Comparison of ENCODE assay signal across 12 cellular contexts in the genomic region with DNA sequence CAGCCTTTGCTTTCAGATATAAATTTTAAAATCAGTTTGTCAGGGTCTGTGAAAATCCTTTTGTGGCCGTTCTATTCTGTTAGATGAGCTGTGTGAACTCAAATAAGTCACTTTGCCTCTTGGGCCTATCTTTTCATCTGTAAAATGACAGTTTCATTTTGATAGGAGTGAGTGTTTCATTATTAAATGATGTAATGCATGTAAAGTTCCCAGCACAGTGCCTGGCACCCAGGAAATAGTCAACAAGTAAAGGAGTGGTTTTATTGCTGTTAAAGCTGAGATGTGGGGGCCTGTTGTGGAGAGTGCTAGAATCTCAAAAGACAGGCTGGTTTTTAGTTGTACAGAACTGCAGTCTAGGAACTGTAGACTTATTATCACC.
DNase-seq lines count a peak whose midpoint lies in the region; ATAC-seq and TF ChIP-seq lines count a peak whose summit lies in the region.
"Had no signal": no experiment of that assay in that cellular context is flagged by ENCODE, and none has a peak within 500 bp of the region (broad histone marks: within the 10 kb centered on the region; RNA-seq: fewer than 3 reads in every experiment).

No MANE protein-coding gene starts in this region.

- H3K36me3 ChIP-seq in CD8-positive, alpha-beta T cell (ENCODE audit: insufficient read depth, low read length), result no peaks in the 10 kb centered on the region
- no peaks in the 10 kb centered on the region for H3K36me3 ChIP-seq in H7 (replicated peaks; ENCODE audit: control insufficient read depth, insufficient read depth, low read length)
- H3K36me3 ChIP-seq: BLaER1 treated with 17β-estradiol and CSF1 and Interleukin-3, amounts not matched to agents 10 nM and 100 nM; SJSA1 had no signal

- H3K4me3 Mint-ChIP-seq in CD8-positive, alpha-beta T cell, result peak overlapping the region; percentile 60
- H3K4me3 Mint-ChIP-seq in activated naive CD8-positive, alpha-beta T cell treated with anti-CD3 and anti-CD28 coated beads, Interleukin-2, amount 50 U/mL, for 24 hours, result peak overlapping the region; percentile 62

- H3K27ac ChIP-seq in CD8-positive, alpha-beta T cell (ENCODE audit: low read depth, low read length), result peak overlapping the region; percentile 47
- H3K27ac ChIP-seq: BLaER1 treated with 17β-estradiol and CSF1 and Interleukin-3, amounts not matched to agents 10 nM and 100 nM; SJSA1; VCaP had no signal

- POLR2A ChIA-PET in CD8-positive, alpha-beta T cell (lab: Charles Lee), result interaction anchor here (1.8 to 2.0 kb wide), 2 partner anchors 13 to 20 kb away, joined by 4 to 6 read pairs; no protein-coding TSS in a partner anchor

- peaks cover 3% of the 10 kb centered on the region for H3K9me3 Mint-ChIP-seq in CD8-positive, alpha-beta T cell
- H3K9me3 Mint-ChIP-seq in activated naive CD8-positive, alpha-beta T cell treated with anti-CD3 and anti-CD28 coated beads, Interleukin-2, amount 50 U/mL, for 24 hours, result no peaks in the 10 kb centered on the region

- TF ChIP-seq CTCF in CD8-positive, alpha-beta T cell (IDR thresholded peaks at IDR 0.05), result no peak

- H3K4me1 Mint-ChIP-seq in CD8-positive, alpha-beta T cell (ENCODE audit: low read depth), result peaks cover 65% of the 10 kb centered on the region
- H3K4me1 Mint-ChIP-seq in activated naive CD8-positive, alpha-beta T cell treated with anti-CD3 and anti-CD28 coated beads, Interleukin-2, amount 50 U/mL, for 24 hours, result peaks cover 59% of the 10 kb centered on the region

- H3K27me3 ChIP-seq in CD8-positive, alpha-beta T cell (ENCODE audit: insufficient read depth, low read length), result no peaks in the 10 kb centered on the region
- H3K27me3 ChIP-seq in H7 (ENCODE audit: control insufficient read depth, insufficient read depth, low read length), result peaks cover 55% of the 10 kb centered on the region
- H3K27me3 ChIP-seq: BLaER1 treated with 17β-estradiol and CSF1 and Interleukin-3, amounts not matched to agents 10 nM and 100 nM; SJSA1 had no signal

- intact Hi-C loops in CD8-positive, alpha-beta T cell (cut with DNase I, micrococcal nuclease), result loop anchor here in 1 of 2 experiments (5.0 kb wide), 1 partner anchor 38 kb away; no protein-coding TSS in a partner anchor

- CTCF ChIA-PET in CD8-positive, alpha-beta T cell (lab: Charles Lee), result interaction anchor here (0.6 to 1.1 kb wide), 3 partner anchors 16 to 158 kb away, joined by 3 to 4 read pairs (median 3); no protein-coding TSS in a partner anchor

- peak overlapping the region; percentile 92 for H3K27ac Mint-ChIP-seq in CD8-positive, alpha-beta T cell
- H3K27ac Mint-ChIP-seq in activated naive CD8-positive, alpha-beta T cell treated with anti-CD3 and anti-CD28 coated beads, Interleukin-2, amount 50 U/mL, for 24 hours, result peak overlapping the region; percentile 88

- H3K27me3 Mint-ChIP-seq in CD8-positive, alpha-beta T cell (ENCODE audit: low read depth), result no peaks in the 10 kb centered on the region
- no peaks in the 10 kb centered on the region for H3K27me3 Mint-ChIP-seq in activated naive CD8-positive, alpha-beta T cell treated with anti-CD3 and anti-CD28 coated beads, Interleukin-2, amount 50 U/mL, for 24 hours

- no peak for DNase-seq in CD8-positive, alpha-beta T cell
- no peak for DNase-seq in activated naive CD8-positive, alpha-beta T cell treated with anti-CD3 and anti-CD28 coated beads, Interleukin-2, amount 50 U/mL, for 24 hours
- DNase-seq in H4 (ENCODE audit: low spot score) (no peak), H7 (no peak), NCI-H226 (no peak)
- DNase-seq: activated effector memory CD4-positive, alpha-beta T cell treated with Interleukin-2 at 50 U/mL for 16 hours had no signal

- H3K4me1 ChIP-seq in CD8-positive, alpha-beta T cell (ENCODE audit: insufficient read depth, low read length), result peaks cover 36% of the 10 kb centered on the region

- H3K9me3 ChIP-seq in CD8-positive, alpha-beta T cell (ENCODE audit: low read length), result no peaks in the 10 kb centered on the region
- H3K9me3 ChIP-seq: SJSA1 had no signal

- no peaks in the 10 kb centered on the region for H3K36me3 Mint-ChIP-seq in CD8-positive, alpha-beta T cell
- no peaks in the 10 kb centered on the region for H3K36me3 Mint-ChIP-seq in activated naive CD8-positive, alpha-beta T cell treated with anti-CD3 and anti-CD28 coated beads, Interleukin-2, amount 50 U/mL, for 24 hours (ENCODE audit: low read depth)

- peak overlapping the region; percentile 6 for H3K4me3 ChIP-seq in CD8-positive, alpha-beta T cell (ENCODE audit: low read depth, low read length)
- no peak overlapping the region for H3K4me3 ChIP-seq in H7 (ENCODE audit: insufficient read depth, low read depth, low read length)
- H3K4me3 ChIP-seq: BLaER1 treated with 17β-estradiol and CSF1 and Interleukin-3, amounts not matched to agents 10 nM and 100 nM; SJSA1 had no signal

- ATAC-seq in CD8-positive, alpha-beta T cell, result peak; percentile 76
- ATAC-seq in GM18520 (IDR thresholded peaks at IDR 0.05; ENCODE audit: unreplicated experiment), result peak; percentile 55
- peak; percentile 74 for ATAC-seq in HG03432 (IDR thresholded peaks at IDR 0.05; ENCODE audit: unreplicated experiment)
- peak; percentile 84 for ATAC-seq in activated naive CD8-positive, alpha-beta T cell treated with anti-CD3 and anti-CD28 coated beads, Interleukin-2, amount 50 U/mL, for 24 hours
- no peak for ATAC-seq in GM19023 (IDR thresholded peaks at IDR 0.05; ENCODE audit: unreplicated experiment)
